In the genomic region with DNA sequence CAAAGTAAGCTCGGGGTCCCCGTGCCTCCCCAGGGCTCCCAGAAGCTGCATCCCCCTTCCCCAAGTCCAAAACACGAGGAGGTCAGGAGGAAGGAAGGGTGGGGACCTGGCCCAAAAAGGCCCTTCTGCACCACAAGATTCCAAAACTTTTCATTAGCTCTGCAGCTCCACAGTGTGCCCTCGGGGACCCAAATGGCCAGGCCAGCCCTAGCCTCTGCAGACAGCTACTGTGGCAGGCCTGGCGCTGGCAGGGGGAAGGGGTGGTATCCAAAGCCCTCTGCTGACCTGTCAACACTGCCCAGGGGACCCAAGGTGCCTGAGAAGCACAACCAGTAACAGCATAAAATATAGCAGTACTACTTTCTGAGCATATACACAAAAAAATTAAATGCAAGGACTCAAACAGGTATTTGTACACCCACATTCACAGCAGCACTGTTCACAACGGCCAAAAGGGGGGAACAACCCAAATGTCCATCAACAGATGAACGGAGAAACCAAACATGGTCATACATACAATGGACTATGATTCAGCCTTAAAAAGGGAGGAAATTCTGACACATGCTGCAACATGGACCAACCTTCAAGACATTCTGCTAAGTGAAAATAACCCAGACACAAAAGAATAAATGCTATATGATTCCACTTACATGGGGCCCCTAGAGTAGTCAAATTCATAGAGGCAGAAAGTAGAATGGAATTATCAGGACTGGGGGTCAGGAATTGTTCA, we compare ENCODE assay signal across 13 cellular contexts. TPM values are rescaled to one million over a fixed set of nuclear protein-coding genes. Genes with fewer than 3 reads are reported as not detected.
A peak's percentile ranks its signal among the peaks of the same experiment; 100 is the strongest.
DNase-seq lines count a peak whose midpoint lies in the region; ATAC-seq, FAIRE-seq and TF ChIP-seq lines count a peak whose summit lies in the region.
"Had no signal": no experiment of that assay in that cellular context is flagged by ENCODE, and none has a peak within 500 bp of the region (broad histone marks: within the 10 kb centered on the region; RNA-seq: fewer than 3 reads in every experiment).

No MANE protein-coding gene starts in this region.

- intact Hi-C loops in spleen (cut with DNase I; ENCODE audit: low total_unique reads) = no loop called here

- H2AFZ ChIP-seq in GM23248 (no peak overlapping the region), keratinocyte (ENCODE audit: control insufficient read depth, low read length) (no peak overlapping the region)

- H3K27ac ChIP-seq in GM23248 = peak overlapping the region; percentile 95
- H3K27ac ChIP-seq in keratinocyte (ENCODE audit: control insufficient read depth, insufficient read depth, low read length) = peak overlapping the region; percentile 53
- H3K27ac ChIP-seq in spleen = peak overlapping the region in 7 of 8 donors; percentile 12 to 92 (median 55)

- in situ Hi-C loops in GM23248 (cut with MboI) = no loop called here

- peak overlapping the region; percentile 87 for H3K27ac Mint-ChIP-seq in activated naive CD8-positive, alpha-beta T cell treated with anti-CD3 and anti-CD28 coated beads, Interleukin-2, amount 50 U/mL, for 24 hours

- H3K4me3 ChIP-seq in GM23248 (no peak overlapping the region), keratinocyte (ENCODE audit: control insufficient read depth in 2 of 3, extremely low read depth in 1 of 3, insufficient read depth in 2 of 3, low read depth in 1 of 3, low read length in 3 of 3) (no peak overlapping the region), spleen (no peak overlapping the region)

- TF ChIP-seq CTCF in keratinocyte (optimal IDR thresholded peaks at IDR 0.05 in 1 of 3, IDR thresholded peaks at IDR 0.05 in 1 of 3, conservative IDR thresholded peaks at IDR 0.05 in 1 of 3; ENCODE audit: extremely low read depth in 1 of 3, insufficient read depth in 2 of 3, low read length in 3 of 3) = no peak
- no peak for TF ChIP-seq CTCF in spleen (IDR thresholded peaks at IDR 0.05 in 8 of 11, conservative IDR thresholded peaks at IDR 0.05 in 3 of 11)

- 0 out of 2 replicates have a peak, but pooled peaks cover 4% of the 10 kb centered on the region for H3K36me3 ChIP-seq in GM23248 (ENCODE audit: low read depth)
- H3K36me3 ChIP-seq in keratinocyte (ENCODE audit: control insufficient read depth in 2 of 2, extremely low read depth in 1 of 2, insufficient read depth in 2 of 2, low read length in 2 of 2) = peaks cover 8 to 45% of the 10 kb centered on the region in 2 experiments
- H3K36me3 ChIP-seq in spleen = no peaks in the 10 kb centered on the region

- H3K27me3 Mint-ChIP-seq in activated naive CD8-positive, alpha-beta T cell treated with anti-CD3 and anti-CD28 coated beads, Interleukin-2, amount 50 U/mL, for 24 hours = no peaks in the 10 kb centered on the region
- H3K27me3 Mint-ChIP-seq: activated naive CD8-positive, alpha-beta T cell treated with anti-CD3 and anti-CD28 coated beads, Interleukin-2, amount 10 ng/mL, durations not matched to agents 7 days and 5 days had no signal

- H4K20me1 ChIP-seq in GM23248 (ENCODE audit: insufficient read depth) = peaks cover 40% of the 10 kb centered on the region; the same call in 1 of the 2 replicates
- H4K20me1 ChIP-seq in keratinocyte (ENCODE audit: control insufficient read depth, extremely low read depth, insufficient read depth, low read length) = peaks cover 38% of the 10 kb centered on the region

- peak overlapping the region; percentile 21 for H3K4me3 Mint-ChIP-seq in activated naive CD8-positive, alpha-beta T cell treated with anti-CD3 and anti-CD28 coated beads, Interleukin-2, amount 50 U/mL, for 24 hours

- H3K4me2 ChIP-seq in GM23248 (ENCODE audit: unreplicated experiment) (peak overlapping the region; percentile 62), keratinocyte (ENCODE audit: control insufficient read depth, extremely low read depth, insufficient read depth, low read depth, low read length) (peak overlapping the region; percentile 56)

- H3K79me2 ChIP-seq in GM23248 (ENCODE audit: insufficient read depth) (peaks cover 98% of the 10 kb centered on the region), keratinocyte (ENCODE audit: control insufficient read depth, insufficient read depth, low read length) (peaks cover 87% of the 10 kb centered on the region)

- H3K27me3 ChIP-seq in GM23248 (replicated peaks; ENCODE audit: insufficient read depth) (no peaks in the 10 kb centered on the region), keratinocyte (ENCODE audit: control insufficient read depth, extremely low read depth, insufficient read depth, low read length) (no peaks in the 10 kb centered on the region), spleen (replicated peaks in 1 of 7) (peaks cover 0 to 7% (median 0%) of the 10 kb centered on the region in 7 donors)

- H3K9me1 ChIP-seq in keratinocyte (ENCODE audit: control insufficient read depth, extremely low read depth, insufficient read depth, low read length) = peaks cover 8% of the 10 kb centered on the region

- no peaks in the 10 kb centered on the region for H3K9me2 ChIP-seq in GM23248 (ENCODE audit: insufficient read depth)

- ATAC-seq in activated naive CD8-positive, alpha-beta T cell treated with anti-CD3 and anti-CD28 coated beads, Interleukin-2, amount 50 U/mL, for 24 hours = peak; percentile 7
- no peak for ATAC-seq in GM21529 (IDR thresholded peaks at IDR 0.05; ENCODE audit: unreplicated experiment)

- FAIRE-seq in keratinocyte (lab: Jason Lieb, UNC) = peak; percentile 39

- H3K9ac ChIP-seq in GM23248 = peak overlapping the region; percentile 50
- H3K9ac ChIP-seq in keratinocyte (ENCODE audit: control insufficient read depth, extremely low read depth, insufficient read depth, low read length) = peak overlapping the region; percentile 42

- peaks cover 3% of the 10 kb centered on the region for H3K36me3 Mint-ChIP-seq in activated naive CD8-positive, alpha-beta T cell treated with anti-CD3 and anti-CD28 coated beads, Interleukin-2, amount 50 U/mL, for 24 hours (ENCODE audit: low read depth)
- H3K36me3 Mint-ChIP-seq: activated naive CD8-positive, alpha-beta T cell treated with anti-CD3 and anti-CD28 coated beads, Interleukin-2, amount 10 ng/mL, durations not matched to agents 7 days and 5 days had no signal

- dilution Hi-C loops in keratinocyte (cut with MboI; ENCODE audit: extremely low pct_ligation_motif_present, low sequenced_read_pairs) = no loop called here

- H3K9me3 ChIP-seq in GM23248 (ENCODE audit: low read depth) (no peaks in the 10 kb centered on the region), keratinocyte (ENCODE audit: control insufficient read depth, low read depth, low read length) (no peaks in the 10 kb centered on the region), spleen (no peaks in the 10 kb centered on the region)

- DNase-seq in GM23248 (peak; percentile 68), keratinocyte (ENCODE audit: low read depth, low spot score) (no peak), spleen (no peak), hypothalamus (lab: John Stamatoyannopoulos, UW) (no peak), NCI-H510A (lab: John Stamatoyannopoulos, UW) (no peak), NCI-H1105 treated with DMSO at 0.1 percent for 48 hours (lab: John Stamatoyannopoulos, UW) (no peak)
- DNase-seq in activated naive CD8-positive, alpha-beta T cell treated with anti-CD3 and anti-CD28 coated beads, Interleukin-2, amount 50 U/mL, for 24 hours = no peak
- DNase-seq: activated CD4-positive, alpha-beta T cell treated with anti-CD3 and anti-CD28 coated beads for 1 hour; activated naive CD8-positive, alpha-beta T cell treated with anti-CD3 and anti-CD28 coated beads, Interleukin-2, amount 10 ng/mL, durations not matched to agents 7 days and 5 days; DMS53; midbrain; OCI-M1 had no signal

- no peak for TF ChIP-seq POLR2A in spleen (IDR thresholded peaks at IDR 0.05)

- WGBS in GM23248 (ENCODE audit: low coverage in 1 of 2, low lambda C conversion rate in 2 of 2, missing lambda C conversion rate in 2 of 2), 2 experiments = 28 to 33% methylated on average over 7 of the region's 7 CpGs
- 54 to 66% (median 57%) methylated on average over 7 of the region's 7 CpGs for WGBS in spleen, 5 donors

- peaks cover 93% of the 10 kb centered on the region for H3K4me1 Mint-ChIP-seq in activated naive CD8-positive, alpha-beta T cell treated with anti-CD3 and anti-CD28 coated beads, Interleukin-2, amount 50 U/mL, for 24 hours

- H3K4me1 ChIP-seq in GM23248 (ENCODE audit: insufficient read depth) (peaks cover 74% of the 10 kb centered on the region), keratinocyte (ENCODE audit: control insufficient read depth, extremely low read depth, insufficient read depth, low read length) (peaks cover 98% of the 10 kb centered on the region), spleen (peaks cover 10 to 100% (median 60%) of the 10 kb centered on the region in 6 donors)

- H3K9me3 Mint-ChIP-seq in activated naive CD8-positive, alpha-beta T cell treated with anti-CD3 and anti-CD28 coated beads, Interleukin-2, amount 50 U/mL, for 24 hours = no peaks in the 10 kb centered on the region
- H3K9me3 Mint-ChIP-seq: activated naive CD8-positive, alpha-beta T cell treated with anti-CD3 and anti-CD28 coated beads, Interleukin-2, amount 10 ng/mL, durations not matched to agents 7 days and 5 days had no signal

- H3F3A ChIP-seq in GM23248 (ENCODE audit: insufficient read depth) = peaks cover 80% of the 10 kb centered on the region

RNA-seq across cellular contexts. Expression of a gene that starts 29.7 kb away (rescaled TPM):
- 403 and 414 TPM in 2 replicates for total RNA-seq in GM23248 (2014; rRNA removed; shearing (Covaris generic))
- polyA plus RNA-seq in GM23248 (2016; fragmentation: Nextera tagmentation; extraction: Ambion mirVana) (593 and 597 TPM in 2 replicates), keratinocyte (394 to 1,027 TPM (median 558 TPM) in 3 replicates), spleen (10 to 100 TPM; 15.4 to 33.0 (median 26.0) TPM)
- polyA plus RNA-seq in keratinocyte (2011; ENCODE audit: low read depth) = 195 TPM
- 508 and 647 TPM in 2 replicates for polyA plus RNA-seq in keratinocyte (2011; cell fraction: cytosol; rRNA removed)
- 807 and 940 TPM in 2 replicates for polyA plus RNA-seq in keratinocyte (2011; cell fraction: nucleus; rRNA removed)
- polyA plus RNA-seq in keratinocyte (2012; ENCODE audit: low replicate concordance) = 200 and 858 TPM in 2 replicates
- 613 to 2,215 TPM (median 836 TPM) in 3 replicates for polyA minus RNA-seq in keratinocyte
- 1,064 TPM for polyA minus RNA-seq in keratinocyte (2011; cell fraction: cytosol; rRNA and poly(A)+ RNA removed)
- polyA minus RNA-seq in keratinocyte (2011; cell fraction: nucleus; rRNA and poly(A)+ RNA removed) = 724 and 945 TPM in 2 replicates
- 100 to 1,000 TPM in 5 of 7 donors, 10 to 100 TPM in 2; 87.3 to 315 (median 121) TPM for total RNA-seq in spleen

Comparison
In these comparisons a context has a peak if more than half of its experiments do, and no peak if none do; other contexts are left out.
1. RNA of a gene that starts 29.7 kb away (polyA plus RNA-seq): 593 to 597 TPM in GM23248 and 195 to 1,027 TPM in keratinocyte; 15.4 to 33.0 TPM in spleen; every median in the first group is over 4 times any median in the second.
2. Peak in every context shown above with its lines, with median percentiles within 50 percentile points of each other: H3K27ac ChIP-seq.